In the genomic region with DNA sequence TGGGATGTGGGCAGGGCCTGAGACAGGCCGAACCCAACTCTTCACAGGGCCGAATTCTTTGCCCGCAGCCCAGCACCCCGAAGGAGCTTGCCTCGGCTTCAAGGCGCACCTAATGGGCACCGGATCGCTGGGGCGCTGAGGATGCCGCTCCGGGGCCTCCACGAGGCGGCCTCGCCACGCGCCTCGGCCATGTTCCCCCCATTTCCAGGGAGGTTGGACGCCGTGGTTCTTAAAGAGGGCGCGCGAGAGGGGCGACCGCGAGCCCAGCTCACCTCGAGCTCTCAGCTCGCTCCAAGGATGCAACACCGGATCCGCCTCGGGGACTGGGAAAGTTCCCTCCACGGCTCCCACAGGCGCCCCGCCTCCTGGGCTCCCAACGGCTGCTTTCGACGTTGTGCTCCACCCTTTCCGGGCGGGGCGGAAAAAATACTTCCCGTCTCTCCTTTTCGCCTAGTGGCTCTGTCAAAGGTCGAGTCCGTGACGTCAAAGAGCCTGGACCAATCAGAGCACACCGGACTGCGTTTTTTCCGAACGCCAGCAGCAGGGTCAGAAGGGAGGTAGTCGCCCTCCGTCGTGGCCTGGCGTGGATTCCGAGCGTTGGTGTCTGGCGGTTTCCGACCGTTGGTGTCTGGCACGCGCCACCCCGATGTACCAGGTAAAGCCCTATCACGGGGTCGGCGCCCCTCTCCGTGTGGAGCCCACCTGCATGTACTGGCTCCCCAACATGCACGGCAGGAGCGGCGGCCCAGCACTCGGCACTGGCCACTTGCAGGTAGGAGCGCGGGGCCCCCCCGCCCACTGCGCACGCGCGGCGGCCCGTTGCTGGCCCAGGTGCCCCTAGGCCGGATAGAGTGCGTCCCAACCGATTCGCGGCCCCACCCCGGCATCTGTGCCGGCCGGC, we compare ENCODE assay signal across 1 cellular context.
TF ChIP-seq lines count a peak whose summit lies in the region.
"Not testable (repeated sequence)": the region's sequence is repeated elsewhere in the genome, so short reads cannot be mapped to it uniquely, and the experiment has no call there.

No MANE protein-coding gene starts in this region.

TF ChIP-seq in K562, 482 proteins besides CTCF, POLR2A, EP300 and RAD21 (continued from another document and continues in another):
- TF ChIP-seq ZNF609 (CRISPR knock-in tag; IDR thresholded peaks at IDR 0.05; ENCODE audit: borderline replicate concordance) (0 out of 2 replicates have a peak, but pooled peaks have one; percentile 67), MYBL2 (IDR thresholded peaks at IDR 0.05; ENCODE audit: low read depth) (peak; percentile 93), EP400 (IDR thresholded peaks at IDR 0.05) (peak; percentile 99), ZNF384 (IDR thresholded peaks at IDR 0.05; ENCODE audit: low read depth, low read length) (peak; percentile 65; the same call in 1 of the 2 replicates), ETS1 (conservative IDR thresholded peaks at IDR 0.05; ENCODE audit: control insufficient read depth, low read depth, low read length) (peak; percentile 68; the same call in 1 of the 2 replicates), HDAC2 (IDR thresholded peaks at IDR 0.05) (peak; percentile 79; the same call in 1 of the 2 replicates), FOXM1 (IDR thresholded peaks at IDR 0.05; ENCODE audit: low read depth) (peak; percentile 85), CBX1 (IDR thresholded peaks at IDR 0.05; ENCODE audit: low read depth) (peak; percentile 92; the same call in 1 of the 2 replicates), ZNF431 (CRISPR knock-in tag; IDR thresholded peaks at IDR 0.05) (peak; percentile 66; the same call in 1 of the 2 replicates), MEIS2 (IDR thresholded peaks at IDR 0.05; ENCODE audit: partially characterized antibody) (peak; percentile 71), BHLHE40 (IDR thresholded peaks at IDR 0.05; ENCODE audit: low read length) (peak; percentile 65), POLR2AphosphoS5 (IDR thresholded peaks at IDR 0.05; ENCODE audit: control insufficient read depth, insufficient read depth, low read depth, low read length) (peak; percentile 95), MTA3 (IDR thresholded peaks at IDR 0.05; ENCODE audit: borderline replicate concordance) (peak; percentile 95; the same call in 1 of the 2 replicates), PHF8 (IDR thresholded peaks at IDR 0.05; ENCODE audit: borderline replicate concordance, low read length) (peak; percentile 77), CC2D1A (IDR thresholded peaks at IDR 0.05) (0 out of 2 replicates have a peak, but pooled peaks have one; percentile 70), SUPT5H (IDR thresholded peaks at IDR 0.05) (peak; percentile 100), POLR2AphosphoS2 (IDR thresholded peaks at IDR 0.05; ENCODE audit: low read length) (peak; percentile 83; the same call in 1 of the 2 replicates), NR2C2 (CRISPR knock-in tag; IDR thresholded peaks at IDR 0.05) (peak; percentile 87), NR2C2 (tag; IDR thresholded peaks at IDR 0.05) (peak; percentile 97), GTF2E2 (tag; IDR thresholded peaks at IDR 0.05) (peak; percentile 82), ZNF644 (tag; IDR thresholded peaks at IDR 0.05; ENCODE audit: low read depth) (0 out of 2 replicates have a peak, but pooled peaks have one; percentile 22), CREB1 (IDR thresholded peaks at IDR 0.05) (peak; percentile 80), CREB1 (CRISPR knock-in tag; IDR thresholded peaks at IDR 0.05) (peak; percentile 93), OTX1 (CRISPR knock-in tag; IDR thresholded peaks at IDR 0.05) (peak; percentile 92), STAT6 (CRISPR knock-in tag; IDR thresholded peaks at IDR 0.05) (peak; percentile 71; the same call in 1 of the 2 replicates), LCOR (CRISPR knock-in tag; IDR thresholded peaks at IDR 0.05) (peak; percentile 83), ATF7 (IDR thresholded peaks at IDR 0.05) (peak; percentile 90), FIP1L1 (IDR thresholded peaks at IDR 0.05; ENCODE audit: low read depth, low read length, poor library complexity, severe bottlenecking) (peak; percentile 29), CTBP1 (IDR thresholded peaks at IDR 0.05; ENCODE audit: borderline replicate concordance) (peak; percentile 77; the same call in 1 of the 2 replicates), L3MBTL2 (IDR thresholded peaks at IDR 0.05) (peak; percentile 91), KLF1 (tag; IDR thresholded peaks at IDR 0.05) (0 out of 2 replicates have a peak, but pooled peaks have one; percentile 16), MBD2 (IDR thresholded peaks at IDR 0.05; ENCODE audit: borderline replicate concordance, low read depth) (peak; percentile 94), FOS (IDR thresholded peaks at IDR 0.05; ENCODE audit: extremely low read depth, insufficient read length) (peak; percentile 62), NFYB (IDR thresholded peaks at IDR 0.05; ENCODE audit: extremely low read depth, insufficient read length) (peak; percentile 82), TOE1 (IDR thresholded peaks at IDR 0.05; ENCODE audit: borderline replicate concordance) (peak; percentile 67; the same call in 1 of the 2 replicates)
- TF ChIP-seq, protein P1, sequence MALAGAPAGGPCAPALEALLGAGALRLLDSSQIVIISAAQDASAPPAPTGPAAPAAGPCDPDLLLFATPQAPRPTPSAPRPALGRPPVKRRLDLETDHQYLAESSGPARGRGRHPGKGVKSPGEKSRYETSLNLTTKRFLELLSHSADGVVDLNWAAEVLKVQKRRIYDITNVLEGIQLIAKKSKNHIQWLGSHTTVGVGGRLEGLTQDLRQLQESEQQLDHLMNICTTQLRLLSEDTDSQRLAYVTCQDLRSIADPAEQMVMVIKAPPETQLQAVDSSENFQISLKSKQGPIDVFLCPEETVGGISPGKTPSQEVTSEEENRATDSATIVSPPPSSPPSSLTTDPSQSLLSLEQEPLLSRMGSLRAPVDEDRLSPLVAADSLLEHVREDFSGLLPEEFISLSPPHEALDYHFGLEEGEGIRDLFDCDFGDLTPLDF (CRISPR knock-in tag; IDR thresholded peaks at IDR 0.05), result peak; percentile 58; the same call in 1 of the 2 replicates
- TF ChIP-seq MYBL2 (CRISPR knock-in tag; IDR thresholded peaks at IDR 0.05; ENCODE audit: borderline replicate concordance); FOXM1 (CRISPR knock-in tag; IDR thresholded peaks at IDR 0.05; ENCODE audit: low read depth); TOE1 (CRISPR knock-in tag; IDR thresholded peaks at IDR 0.05; ENCODE audit: borderline replicate concordance, low read depth): not testable (repeated sequence)
- TF ChIP-seq, protein P2, sequence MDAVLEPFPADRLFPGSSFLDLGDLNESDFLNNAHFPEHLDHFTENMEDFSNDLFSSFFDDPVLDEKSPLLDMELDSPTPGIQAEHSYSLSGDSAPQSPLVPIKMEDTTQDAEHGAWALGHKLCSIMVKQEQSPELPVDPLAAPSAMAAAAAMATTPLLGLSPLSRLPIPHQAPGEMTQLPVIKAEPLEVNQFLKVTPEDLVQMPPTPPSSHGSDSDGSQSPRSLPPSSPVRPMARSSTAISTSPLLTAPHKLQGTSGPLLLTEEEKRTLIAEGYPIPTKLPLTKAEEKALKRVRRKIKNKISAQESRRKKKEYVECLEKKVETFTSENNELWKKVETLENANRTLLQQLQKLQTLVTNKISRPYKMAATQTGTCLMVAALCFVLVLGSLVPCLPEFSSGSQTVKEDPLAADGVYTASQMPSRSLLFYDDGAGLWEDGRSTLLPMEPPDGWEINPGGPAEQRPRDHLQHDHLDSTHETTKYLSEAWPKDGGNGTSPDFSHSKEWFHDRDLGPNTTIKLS (IDR thresholded peaks at IDR 0.05; ENCODE audit: borderline replicate concordance, low read depth), result peak; percentile 73; the same call in 1 of the 2 replicates
- TF ChIP-seq, protein P3, sequence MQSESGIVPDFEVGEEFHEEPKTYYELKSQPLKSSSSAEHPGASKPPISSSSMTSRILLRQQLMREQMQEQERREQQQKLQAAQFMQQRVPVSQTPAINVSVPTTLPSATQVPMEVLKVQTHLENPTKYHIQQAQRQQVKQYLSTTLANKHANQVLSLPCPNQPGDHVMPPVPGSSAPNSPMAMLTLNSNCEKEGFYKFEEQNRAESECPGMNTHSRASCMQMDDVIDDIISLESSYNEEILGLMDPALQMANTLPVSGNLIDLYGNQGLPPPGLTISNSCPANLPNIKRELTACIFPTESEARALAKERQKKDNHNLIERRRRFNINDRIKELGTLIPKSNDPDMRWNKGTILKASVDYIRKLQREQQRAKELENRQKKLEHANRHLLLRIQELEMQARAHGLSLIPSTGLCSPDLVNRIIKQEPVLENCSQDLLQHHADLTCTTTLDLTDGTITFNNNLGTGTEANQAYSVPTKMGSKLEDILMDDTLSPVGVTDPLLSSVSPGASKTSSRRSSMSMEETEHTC (IDR thresholded peaks at IDR 0.05), result 0 out of 2 replicates have a peak, but pooled peaks have one; percentile 21
- TF ChIP-seq, protein P4, sequence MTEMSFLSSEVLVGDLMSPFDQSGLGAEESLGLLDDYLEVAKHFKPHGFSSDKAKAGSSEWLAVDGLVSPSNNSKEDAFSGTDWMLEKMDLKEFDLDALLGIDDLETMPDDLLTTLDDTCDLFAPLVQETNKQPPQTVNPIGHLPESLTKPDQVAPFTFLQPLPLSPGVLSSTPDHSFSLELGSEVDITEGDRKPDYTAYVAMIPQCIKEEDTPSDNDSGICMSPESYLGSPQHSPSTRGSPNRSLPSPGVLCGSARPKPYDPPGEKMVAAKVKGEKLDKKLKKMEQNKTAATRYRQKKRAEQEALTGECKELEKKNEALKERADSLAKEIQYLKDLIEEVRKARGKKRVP (CRISPR knock-in tag; IDR thresholded peaks at IDR 0.05), result peak; percentile 63; the same call in 1 of the 2 replicates
- TF ChIP-seq, protein P5, sequence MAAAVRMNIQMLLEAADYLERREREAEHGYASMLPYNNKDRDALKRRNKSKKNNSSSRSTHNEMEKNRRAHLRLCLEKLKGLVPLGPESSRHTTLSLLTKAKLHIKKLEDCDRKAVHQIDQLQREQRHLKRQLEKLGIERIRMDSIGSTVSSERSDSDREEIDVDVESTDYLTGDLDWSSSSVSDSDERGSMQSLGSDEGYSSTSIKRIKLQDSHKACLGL (CRISPR knock-in tag; IDR thresholded peaks at IDR 0.05; ENCODE audit: borderline replicate concordance, poor library complexity, severe bottlenecking), result peak; percentile 53
- TF ChIP-seq, protein P6, sequence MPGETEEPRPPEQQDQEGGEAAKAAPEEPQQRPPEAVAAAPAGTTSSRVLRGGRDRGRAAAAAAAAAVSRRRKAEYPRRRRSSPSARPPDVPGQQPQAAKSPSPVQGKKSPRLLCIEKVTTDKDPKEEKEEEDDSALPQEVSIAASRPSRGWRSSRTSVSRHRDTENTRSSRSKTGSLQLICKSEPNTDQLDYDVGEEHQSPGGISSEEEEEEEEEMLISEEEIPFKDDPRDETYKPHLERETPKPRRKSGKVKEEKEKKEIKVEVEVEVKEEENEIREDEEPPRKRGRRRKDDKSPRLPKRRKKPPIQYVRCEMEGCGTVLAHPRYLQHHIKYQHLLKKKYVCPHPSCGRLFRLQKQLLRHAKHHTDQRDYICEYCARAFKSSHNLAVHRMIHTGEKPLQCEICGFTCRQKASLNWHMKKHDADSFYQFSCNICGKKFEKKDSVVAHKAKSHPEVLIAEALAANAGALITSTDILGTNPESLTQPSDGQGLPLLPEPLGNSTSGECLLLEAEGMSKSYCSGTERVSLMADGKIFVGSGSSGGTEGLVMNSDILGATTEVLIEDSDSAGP (CRISPR knock-in tag; IDR thresholded peaks at IDR 0.05), result 0 out of 2 replicates have a peak, but pooled peaks have one; percentile 9
